8 cellular contexts compared by ENCODE assay signal in genomic region chr11:73375830-73376167, GRCh38. TPM values are rescaled to one million over a fixed set of nuclear protein-coding genes. Genes with fewer than 3 reads are reported as not detected.
DNase-seq lines count a peak whose midpoint lies in the region; ATAC-seq and TF ChIP-seq lines count a peak whose summit lies in the region.

No MANE protein-coding gene starts in this region.

- no peak overlapping the region for H3K4me3 ChIP-seq in GM23248
- H3K4me3 ChIP-seq in SK-N-MC = peak overlapping the region; percentile 94
- peak overlapping the region; percentile 65 to 81 (median 76) for H3K4me3 ChIP-seq in esophagus muscularis mucosa
- peak overlapping the region in 2 of 4 donors; percentile 64 to 94 for H3K4me3 ChIP-seq in gastrocnemius medialis

- H3K27me3 ChIP-seq in GM23248 (replicated peaks; ENCODE audit: insufficient read depth) (no peaks in the 10 kb centered on the region), esophagus muscularis mucosa (no peaks in the 10 kb centered on the region), gastrocnemius medialis (no peaks in the 10 kb centered on the region)

- no peaks in the 10 kb centered on the region for H3K9me3 ChIP-seq in GM23248 (ENCODE audit: low read depth)
- no peaks in the 10 kb centered on the region for H3K9me3 ChIP-seq in SK-N-MC (ENCODE audit: low read depth, low read length)
- H3K9me3 ChIP-seq in esophagus muscularis mucosa = no peaks in the 10 kb centered on the region
- H3K9me3 ChIP-seq in gastrocnemius medialis = no peaks in the 10 kb centered on the region

- DNase-seq in GM23248 (no peak), SK-N-MC (ENCODE audit: low read depth, low spot score) (no peak), esophagus muscularis mucosa (ENCODE audit: extremely low spot score) (no peak), gastrocnemius medialis (no peak), foreskin melanocyte (no peak)
- DNase-seq in stimulated activated CD4-positive, alpha-beta T cell treated with anti-CD3 and anti-CD28 coated beads, Interleukin-1b, Interleukin-23, amount 100 ng/mL, for 48 hours = no peak
- no peak for DNase-seq in activated CD8-positive, alpha-beta memory T cell treated with anti-CD3 and anti-CD28 coated beads for 24 hours

- H2AFZ ChIP-seq in GM23248 = peak overlapping the region; percentile 78

- TF ChIP-seq POLR2A in esophagus muscularis mucosa (IDR thresholded peaks at IDR 0.05; ENCODE audit: low read depth) (no peak), gastrocnemius medialis (IDR thresholded peaks at IDR 0.05) (no peak)

- H3K9me2 ChIP-seq in GM23248 (ENCODE audit: insufficient read depth) = no peaks in the 10 kb centered on the region

- H3K27ac ChIP-seq in GM23248 = peak overlapping the region; percentile 37; the same call in 1 of the 2 replicates
- H3K27ac ChIP-seq in SK-N-MC = no peak overlapping the region
- peak overlapping the region; percentile 82 to 90 (median 86) for H3K27ac ChIP-seq in esophagus muscularis mucosa (replicated peaks in 1 of 4)
- H3K27ac ChIP-seq in gastrocnemius medialis = peak overlapping the region; percentile 87 to 99 (median 98)

- peak overlapping the region; percentile 55 for H3K9ac ChIP-seq in GM23248
- H3K9ac ChIP-seq in SK-N-MC (ENCODE audit: insufficient read length) = peak overlapping the region; percentile 46

- H3K4me2 ChIP-seq in GM23248 (ENCODE audit: unreplicated experiment) = no peak overlapping the region

- ATAC-seq in gastrocnemius medialis (no peak), HG03342 (IDR thresholded peaks at IDR 0.05; ENCODE audit: unreplicated experiment) (no peak)

- no peak for TF ChIP-seq EP300 in esophagus muscularis mucosa (IDR thresholded peaks at IDR 0.05)

- H3K79me2 ChIP-seq in GM23248 (ENCODE audit: insufficient read depth) = peaks cover 43% of the 10 kb centered on the region

- TF ChIP-seq CTCF in esophagus muscularis mucosa (IDR thresholded peaks at IDR 0.05) (no peak), gastrocnemius medialis (IDR thresholded peaks at IDR 0.05 in 4 of 5, conservative IDR thresholded peaks at IDR 0.05 in 1 of 5) (no peak)

- intact Hi-C loops in esophagus muscularis mucosa (cut with DNase I) = no loop called here
- intact Hi-C loops in gastrocnemius medialis (cut with DNase I; ENCODE audit: low total_unique reads) = loop anchor here (2.0 to 5.0 kb wide), 4 partner anchors 17 to 138 kb away; no protein-coding TSS in a partner anchor

- 0 out of 2 replicates have a peak, but pooled peaks cover 7% of the 10 kb centered on the region for H3K4me1 ChIP-seq in GM23248 (ENCODE audit: insufficient read depth)
- peaks cover 26 to 37% (median 29%) of the 10 kb centered on the region in 4 donors for H3K4me1 ChIP-seq in esophagus muscularis mucosa
- H3K4me1 ChIP-seq in gastrocnemius medialis = peaks cover 35 to 39% of the 10 kb centered on the region in 2 donors

- H4K20me1 ChIP-seq in GM23248 (ENCODE audit: insufficient read depth) = no peaks in the 10 kb centered on the region

- WGBS in GM23248 (ENCODE audit: low coverage in 1 of 2, low lambda C conversion rate in 2 of 2, missing lambda C conversion rate in 2 of 2), 2 experiments = 66 to 68% methylated on average over 7 of the region's 7 CpGs
- 72% methylated on average over 4 of the region's 7 CpGs for WGBS in esophagus muscularis mucosa

- H3K36me3 ChIP-seq in GM23248 (ENCODE audit: low read depth) (no peaks in the 10 kb centered on the region), SK-N-MC (ENCODE audit: insufficient read depth, low read length) (no peaks in the 10 kb centered on the region), esophagus muscularis mucosa (no peaks in the 10 kb centered on the region), gastrocnemius medialis (no peaks in the 10 kb centered on the region)

- in situ Hi-C loops in GM23248 (cut with MboI) = no loop called here
- in situ Hi-C loops in gastrocnemius medialis (cut with MboI; ENCODE audit: low sequenced_read_pairs in 4 of 4) = no loop called here

- no peaks in the 10 kb centered on the region; the same call in 1 of the 2 replicates for H3F3A ChIP-seq in GM23248 (ENCODE audit: insufficient read depth)

RNA-seq across cellular contexts. Expression of gene RELT, which starts 0.4 kb away (rescaled TPM):
- 7.1 and 8.2 TPM in 2 replicates for total RNA-seq in GM23248 (2014; rRNA removed; shearing (Covaris generic))
- 2.8 and 2.9 TPM in 2 replicates for polyA plus RNA-seq in GM23248 (2016; fragmentation: Nextera tagmentation; extraction: Ambion mirVana)
- 1 to 10 TPM; 1.2 to 7.8 (median 2.2) TPM for total RNA-seq in esophagus muscularis mucosa
- 10 to 100 TPM; 18.5 to 63.5 (median 36.7) TPM for total RNA-seq in gastrocnemius medialis
